1 cellular context compared by ENCODE assay signal in the genomic region with DNA sequence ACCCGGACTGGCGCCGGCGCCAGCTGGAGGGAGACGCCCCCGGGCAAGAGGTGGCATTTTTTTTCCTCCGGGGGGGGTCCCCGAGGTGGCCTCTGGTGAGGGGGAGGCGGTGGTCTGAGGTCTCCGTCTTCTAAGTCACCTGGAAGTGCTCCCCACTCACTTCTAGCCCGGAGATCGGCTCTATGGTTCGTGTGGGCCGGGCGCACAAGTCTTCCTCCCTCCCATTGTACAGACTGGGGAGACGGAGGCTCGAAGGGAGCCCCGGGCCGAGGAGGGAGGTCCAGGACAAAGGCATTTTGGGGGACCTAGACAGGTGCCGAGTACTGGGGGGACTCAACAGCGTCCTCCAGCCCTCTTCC.
TF ChIP-seq lines count a peak whose summit lies in the region.

No MANE protein-coding gene starts in this region.

TF ChIP-seq in HEK293, 187 proteins besides CTCF, POLR2A, EP300 and RAD21 (continued from another document):
- TF ChIP-seq ZNF518A (tag by site-specific recombination; conservative IDR thresholded peaks at IDR 0.05; ENCODE audit: low read depth) (no peak), ZNF324 (tag by site-specific recombination; IDR thresholded peaks at IDR 0.05) (0 out of 2 replicates have a peak, but pooled peaks have one; percentile 24), HIC1 (tag by site-specific recombination; IDR thresholded peaks at IDR 0.05) (peak; percentile 62), ZNF335 (tag by site-specific recombination; conservative IDR thresholded peaks at IDR 0.05) (peak; percentile 34), ZNF248 (tag by site-specific recombination; IDR thresholded peaks at IDR 0.05) (no peak), ZNF223 (tag by site-specific recombination; IDR thresholded peaks at IDR 0.05) (peak; percentile 97), KLF10 (tag by site-specific recombination; IDR thresholded peaks at IDR 0.05) (peak; percentile 9), SP3 (tag by site-specific recombination; IDR thresholded peaks at IDR 0.05) (0 out of 2 replicates have a peak, but pooled peaks have one; percentile 24), KLF9 (tag by site-specific recombination; IDR thresholded peaks at IDR 0.05; ENCODE audit: low read depth) (peak; percentile 33; the same call in 1 of the 2 replicates), ZNF843 (tag by site-specific recombination; IDR thresholded peaks at IDR 0.05) (no peak), ZSCAN30 (tag by site-specific recombination; IDR thresholded peaks at IDR 0.05) (0 out of 2 replicates have a peak, but pooled peaks have one; percentile 57)
